Comparison of ENCODE assay signal across 1 cellular context in the genomic region with DNA sequence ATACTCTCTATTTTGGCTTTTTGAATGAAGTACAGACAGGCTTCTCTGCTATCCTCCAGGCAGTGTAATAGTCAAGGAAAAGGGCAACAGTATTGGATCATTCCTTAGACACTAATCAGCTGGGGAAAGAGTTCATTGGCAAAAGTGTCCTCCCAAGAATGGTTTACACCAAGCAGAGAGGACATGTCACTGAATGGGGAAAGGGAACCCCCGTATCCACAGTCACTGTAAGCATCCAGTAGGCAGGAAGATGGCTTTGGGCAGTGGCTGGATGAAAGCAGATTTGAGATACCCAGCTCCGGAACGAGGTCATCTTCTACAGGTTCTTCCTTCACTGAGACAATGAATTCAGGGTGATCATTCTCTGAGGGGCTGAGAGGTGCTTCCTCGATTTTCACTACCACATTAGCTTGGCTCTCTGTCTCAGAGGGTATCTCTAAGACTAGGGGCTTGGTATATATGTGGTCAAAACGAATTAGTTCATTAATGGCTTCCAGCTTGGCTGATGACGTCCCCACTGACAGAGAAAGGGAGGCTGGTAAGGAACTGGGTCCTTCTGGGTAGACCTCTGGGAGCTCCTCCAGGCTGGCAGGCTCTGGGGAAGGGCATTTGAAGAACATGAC.
A peak's percentile ranks its signal among the peaks of the same experiment; 100 is the strongest.
TF ChIP-seq lines count a peak whose summit lies in the region.

No MANE protein-coding gene starts in this region.

TF ChIP-seq in HepG2, 621 proteins besides CTCF, POLR2A, EP300 and RAD21 (continued from another document):
- TF ChIP-seq, protein P1, sequence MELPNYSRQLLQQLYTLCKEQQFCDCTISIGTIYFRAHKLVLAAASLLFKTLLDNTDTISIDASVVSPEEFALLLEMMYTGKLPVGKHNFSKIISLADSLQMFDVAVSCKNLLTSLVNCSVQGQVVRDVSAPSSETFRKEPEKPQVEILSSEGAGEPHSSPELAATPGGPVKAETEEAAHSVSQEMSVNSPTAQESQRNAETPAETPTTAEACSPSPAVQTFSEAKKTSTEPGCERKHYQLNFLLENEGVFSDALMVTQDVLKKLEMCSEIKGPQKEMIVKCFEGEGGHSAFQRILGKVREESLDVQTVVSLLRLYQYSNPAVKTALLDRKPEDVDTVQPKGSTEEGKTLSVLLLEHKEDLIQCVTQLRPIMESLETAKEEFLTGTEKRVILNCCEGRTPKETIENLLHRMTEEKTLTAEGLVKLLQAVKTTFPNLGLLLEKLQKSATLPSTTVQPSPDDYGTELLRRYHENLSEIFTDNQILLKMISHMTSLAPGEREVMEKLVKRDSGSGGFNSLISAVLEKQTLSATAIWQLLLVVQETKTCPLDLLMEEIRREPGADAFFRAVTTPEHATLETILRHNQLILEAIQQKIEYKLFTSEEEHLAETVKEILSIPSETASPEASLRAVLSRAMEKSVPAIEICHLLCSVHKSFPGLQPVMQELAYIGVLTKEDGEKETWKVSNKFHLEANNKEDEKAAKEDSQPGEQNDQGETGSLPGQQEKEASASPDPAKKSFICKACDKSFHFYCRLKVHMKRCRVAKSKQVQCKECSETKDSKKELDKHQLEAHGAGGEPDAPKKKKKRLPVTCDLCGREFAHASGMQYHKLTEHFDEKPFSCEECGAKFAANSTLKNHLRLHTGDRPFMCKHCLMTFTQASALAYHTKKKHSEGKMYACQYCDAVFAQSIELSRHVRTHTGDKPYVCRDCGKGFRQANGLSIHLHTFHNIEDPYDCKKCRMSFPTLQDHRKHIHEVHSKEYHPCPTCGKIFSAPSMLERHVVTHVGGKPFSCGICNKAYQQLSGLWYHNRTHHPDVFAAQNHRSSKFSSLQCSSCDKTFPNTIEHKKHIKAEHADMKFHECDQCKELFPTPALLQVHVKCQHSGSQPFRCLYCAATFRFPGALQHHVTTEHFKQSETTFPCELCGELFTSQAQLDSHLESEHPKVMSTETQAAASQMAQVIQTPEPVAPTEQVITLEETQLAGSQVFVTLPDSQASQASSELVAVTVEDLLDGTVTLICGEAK (IDR thresholded peaks at IDR 0.05) = no peak
- TF ChIP-seq, protein P1 (CRISPR knock-in tag; IDR thresholded peaks at IDR 0.05) = no peak
- TF ChIP-seq MYPOP (CRISPR knock-in tag; IDR thresholded peaks at IDR 0.05) (no peak), ATF7-NPFF (CRISPR knock-in tag; IDR thresholded peaks at IDR 0.05; ENCODE audit: low read depth) (no peak), AFF4 (CRISPR knock-in tag; IDR thresholded peaks at IDR 0.05) (0 out of 2 replicates have a peak, but pooled peaks have one; percentile 85), RFXAP (CRISPR knock-in tag; IDR thresholded peaks at IDR 0.05; ENCODE audit: borderline replicate concordance) (no peak)
